ENCODE assay signal across 9 cellular contexts in genomic region chr12:53695148-53696138, GRCh38. TPM values are rescaled to one million over a fixed set of nuclear protein-coding genes. Genes with fewer than 3 reads are reported as not detected.
A peak's percentile ranks its signal among the peaks of the same experiment; 100 is the strongest.
DNase-seq lines count a peak whose midpoint lies in the region; ATAC-seq and TF ChIP-seq lines count a peak whose summit lies in the region.
"Had no signal": no experiment of that assay in that cellular context is flagged by ENCODE, and none has a peak within 500 bp of the region (broad histone marks: within the 10 kb centered on the region; RNA-seq: fewer than 3 reads in every experiment).

No MANE protein-coding gene starts in this region.

- POLR2A ChIA-PET in AG04449 (lab: Yijun Ruan, JAX), result interaction anchor here (0.5 to 0.7 kb wide), 2 partner anchors 20 to 80 kb away, joined by 3 read pairs; partner anchors contain the start of gene ATP5MC2

- peak; percentile 80 for ATAC-seq in omental fat pad (ENCODE audit: low FRiP score)
- no peak for ATAC-seq in HG03175 (IDR thresholded peaks at IDR 0.05; ENCODE audit: unreplicated experiment)

- TF ChIP-seq CTCF in AG04449 (IDR thresholded peaks at IDR 0.05; ENCODE audit: insufficient read depth, low read length, missing control alignments) (peak; percentile 41), fibroblast of the aortic adventitia (IDR thresholded peaks at IDR 0.05; ENCODE audit: insufficient read depth, low read length) (no peak), omental fat pad (IDR thresholded peaks at IDR 0.05) (no peak), lower leg skin (IDR thresholded peaks at IDR 0.05) (no peak)

- no peak for DNase-seq in AG04449 (ENCODE audit: low read depth, low spot score)
- DNase-seq in HS-5 (ENCODE audit: low read depth), result peak; percentile 35
- DNase-seq in activated T-cell treated with anti-CD3 and anti-CD28 coated beads for 1 hour (ENCODE audit: low read depth), result peak; percentile 17
- DNase-seq in fibroblast of the aortic adventitia (ENCODE audit: low read depth), result peak; percentile 56
- DNase-seq in omental fat pad (ENCODE audit: low spot score), result no peak
- no peak for DNase-seq in NCI-H2029 treated with DMSO at 0.1 percent for 48 hours (lab: John Stamatoyannopoulos, UW)
- DNase-seq in lower leg skin (ENCODE audit: low spot score in 2 of 2), result no peak

- 15 to 17% methylated on average over 37 to 58 of the region's 58 CpGs for WGBS in lower leg skin, 2 donors

- intact Hi-C loops in lower leg skin (cut with DNase I; ENCODE audit: low total_unique reads), result no loop called here

- H3K4me3 ChIP-seq in AG04449 (ENCODE audit: low read depth, low read length) (peak overlapping the region; percentile 24), fibroblast of the aortic adventitia (ENCODE audit: low read depth, low read length) (no peak overlapping the region), lower leg skin (ENCODE audit: low read depth, poor library complexity, severe bottlenecking) (no peak overlapping the region)

- no peak for TF ChIP-seq POLR2A in lower leg skin (IDR thresholded peaks at IDR 0.05)

- CTCF ChIA-PET in AG04449 (lab: Yijun Ruan, JAX), result interaction anchor here (1.3 to 18.4 kb wide), 7 partner anchors 10 to 152 kb away, joined by 4 to 635 read pairs (median 7); partner anchors contain the start of gene ATP5MC2

RNA-seq across cellular contexts. Expression of gene ATP5MC2, which starts 19.6 kb away (rescaled TPM):
- 45.2 and 147 TPM in 2 replicates for total RNA-seq in fibroblast of the aortic adventitia (ENCODE audit: low replicate concordance)
- total RNA-seq in omental fat pad, result 100 to 1,000 TPM; 194 to 295 (median 245) TPM
- total RNA-seq in lower leg skin, result 100 to 1,000 TPM; 214 to 533 (median 318) TPM

RNA-seq across cellular contexts. Expression of gene CALCOCO1, which starts 31.8 kb away (rescaled TPM):
- 96.2 and 234 TPM in 2 replicates for total RNA-seq in fibroblast of the aortic adventitia (ENCODE audit: low replicate concordance)
- total RNA-seq in omental fat pad, result 100 to 1,000 TPM; 183 to 262 (median 242) TPM
- 100 to 1,000 TPM; 313 to 432 (median 391) TPM for total RNA-seq in lower leg skin

RNA-seq across cellular contexts. Expression of gene CISTR, which starts 56.3 kb away (rescaled TPM):
- total RNA-seq in fibroblast of the aortic adventitia (ENCODE audit: low replicate concordance), result not detected in 2 replicates
- total RNA-seq in omental fat pad, result not detected
- total RNA-seq in lower leg skin, result not detected
- total RNA-seq: dermis microvascular lymphatic vessel endothelial cell had no signal

Comparison
In these comparisons a context has a peak if more than half of its experiments do, and no peak if none do; other contexts are left out.
1. DNase-seq: peak in HS-5 (single experiment), activated T-cell treated with anti-CD3 and anti-CD28 coated beads for 1 hour (single experiment) and fibroblast of the aortic adventitia (single experiment); none in AG04449 (single experiment), omental fat pad (single experiment), NCI-H2029 treated with DMSO at 0.1 percent for 48 hours (single experiment) and lower leg skin (0 of 2).